1 cellular context compared by ENCODE assay signal in the genomic region with DNA sequence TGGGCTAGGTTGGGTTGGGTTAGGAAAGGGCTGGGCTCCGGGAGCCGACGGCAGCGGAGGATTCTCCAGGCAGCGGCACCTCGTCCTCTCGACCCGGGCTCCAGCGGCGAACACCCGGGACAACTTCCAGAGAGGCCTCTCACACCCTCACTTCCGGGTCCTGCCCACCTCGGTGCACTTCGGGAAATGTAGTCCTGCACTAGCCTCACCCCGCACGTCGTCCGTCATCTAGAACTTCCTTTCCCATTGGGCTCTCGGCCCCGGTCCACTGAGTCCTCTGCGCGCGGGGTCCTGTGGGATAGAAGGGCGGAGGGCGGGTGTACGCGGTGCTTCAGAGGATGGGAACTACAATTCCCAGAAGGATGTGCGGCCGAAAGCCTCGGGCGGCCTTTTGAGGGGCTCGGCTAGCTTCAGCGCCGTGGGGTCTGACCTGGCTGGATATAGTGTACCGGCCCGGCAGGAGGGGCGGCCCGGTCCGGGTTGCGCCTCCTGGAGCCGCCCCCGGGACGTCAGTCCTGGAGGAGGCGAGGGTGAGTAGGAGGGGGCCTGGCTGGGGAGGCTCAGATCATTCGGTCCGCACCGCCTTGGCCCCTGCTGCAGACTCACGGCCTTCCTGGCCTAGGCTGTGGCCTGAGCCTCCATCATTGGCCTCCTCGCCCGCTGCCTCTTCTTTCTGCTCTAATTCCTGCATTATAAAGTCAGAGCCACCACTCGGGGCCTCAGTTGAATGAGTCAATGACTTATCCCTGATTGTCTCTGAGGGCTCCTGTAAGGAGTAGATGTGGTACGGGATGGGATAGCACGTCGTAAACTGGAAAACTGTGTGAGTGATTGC.
TF ChIP-seq lines count a peak whose summit lies in the region.

A gene (minus strand): TSS at position 114 of the 835 bp plus-strand sequence. CDS start 160 bp downstream, outside the sequence.
A gene with protein sequence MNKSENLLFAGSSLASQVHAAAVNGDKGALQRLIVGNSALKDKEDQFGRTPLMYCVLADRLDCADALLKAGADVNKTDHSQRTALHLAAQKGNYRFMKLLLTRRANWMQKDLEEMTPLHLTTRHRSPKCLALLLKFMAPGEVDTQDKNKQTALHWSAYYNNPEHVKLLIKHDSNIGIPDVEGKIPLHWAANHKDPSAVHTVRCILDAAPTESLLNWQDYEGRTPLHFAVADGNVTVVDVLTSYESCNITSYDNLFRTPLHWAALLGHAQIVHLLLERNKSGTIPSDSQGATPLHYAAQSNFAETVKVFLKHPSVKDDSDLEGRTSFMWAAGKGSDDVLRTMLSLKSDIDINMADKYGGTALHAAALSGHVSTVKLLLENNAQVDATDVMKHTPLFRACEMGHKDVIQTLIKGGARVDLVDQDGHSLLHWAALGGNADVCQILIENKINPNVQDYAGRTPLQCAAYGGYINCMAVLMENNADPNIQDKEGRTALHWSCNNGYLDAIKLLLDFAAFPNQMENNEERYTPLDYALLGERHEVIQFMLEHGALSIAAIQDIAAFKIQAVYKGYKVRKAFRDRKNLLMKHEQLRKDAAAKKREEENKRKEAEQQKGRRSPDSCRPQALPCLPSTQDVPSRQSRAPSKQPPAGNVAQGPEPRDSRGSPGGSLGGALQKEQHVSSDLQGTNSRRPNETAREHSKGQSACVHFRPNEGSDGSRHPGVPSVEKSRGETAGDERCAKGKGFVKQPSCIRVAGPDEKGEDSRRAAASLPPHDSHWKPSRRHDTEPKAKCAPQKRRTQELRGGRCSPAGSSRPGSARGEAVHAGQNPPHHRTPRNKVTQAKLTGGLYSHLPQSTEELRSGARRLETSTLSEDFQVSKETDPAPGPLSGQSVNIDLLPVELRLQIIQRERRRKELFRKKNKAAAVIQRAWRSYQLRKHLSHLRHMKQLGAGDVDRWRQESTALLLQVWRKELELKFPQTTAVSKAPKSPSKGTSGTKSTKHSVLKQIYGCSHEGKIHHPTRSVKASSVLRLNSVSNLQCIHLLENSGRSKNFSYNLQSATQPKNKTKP (plus strand): TSS at position 357 of the 835 bp plus-strand sequence. CDS start 5,279 bp downstream, outside the sequence.

TF ChIP-seq in HepG2, 621 proteins besides CTCF, POLR2A, EP300 and RAD21 (continued from another document and continues in another):
- TF ChIP-seq, protein P1, sequence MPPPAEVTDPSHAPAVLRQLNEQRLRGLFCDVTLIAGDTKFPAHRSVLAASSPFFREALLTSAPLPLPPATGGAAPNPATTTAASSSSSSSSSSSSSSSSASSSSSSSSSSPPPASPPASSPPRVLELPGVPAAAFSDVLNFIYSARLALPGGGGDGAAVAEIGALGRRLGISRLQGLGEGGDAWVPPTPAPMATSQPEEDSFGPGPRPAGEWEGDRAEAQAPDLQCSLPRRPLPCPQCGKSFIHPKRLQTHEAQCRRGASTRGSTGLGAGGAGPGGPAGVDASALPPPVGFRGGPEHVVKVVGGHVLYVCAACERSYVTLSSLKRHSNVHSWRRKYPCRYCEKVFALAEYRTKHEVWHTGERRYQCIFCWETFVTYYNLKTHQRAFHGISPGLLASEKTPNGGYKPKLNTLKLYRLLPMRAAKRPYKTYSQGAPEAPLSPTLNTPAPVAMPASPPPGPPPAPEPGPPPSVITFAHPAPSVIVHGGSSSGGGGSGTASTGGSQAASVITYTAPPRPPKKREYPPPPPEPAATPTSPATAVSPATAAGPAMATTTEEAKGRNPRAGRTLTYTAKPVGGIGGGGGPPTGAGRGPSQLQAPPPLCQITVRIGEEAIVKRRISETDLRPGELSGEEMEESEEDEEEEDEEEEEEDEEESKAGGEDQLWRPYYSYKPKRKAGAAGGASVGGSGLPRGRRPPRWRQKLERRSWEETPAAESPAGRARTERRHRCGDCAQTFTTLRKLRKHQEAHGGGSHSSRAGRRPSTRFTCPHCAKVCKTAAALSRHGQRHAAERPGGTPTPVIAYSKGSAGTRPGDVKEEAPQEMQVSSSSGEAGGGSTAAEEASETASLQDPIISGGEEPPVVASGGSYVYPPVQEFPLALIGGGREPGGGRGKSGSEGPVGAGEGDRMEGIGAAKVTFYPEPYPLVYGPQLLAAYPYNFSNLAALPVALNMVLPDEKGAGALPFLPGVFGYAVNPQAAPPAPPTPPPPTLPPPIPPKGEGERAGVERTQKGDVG (CRISPR knock-in tag; IDR thresholded peaks at IDR 0.05; ENCODE audit: borderline replicate concordance), result no peak
- TF ChIP-seq MYC (CRISPR knock-in tag; IDR thresholded peaks at IDR 0.05; ENCODE audit: borderline replicate concordance) (0 out of 2 replicates have a peak, but pooled peaks have one; percentile 24), ZNF724P (CRISPR knock-in tag; IDR thresholded peaks at IDR 0.05; ENCODE audit: borderline replicate concordance) (no peak), SALL1 (CRISPR knock-in tag; IDR thresholded peaks at IDR 0.05) (no peak; the same call in 1 of the 2 replicates), TOE1 (CRISPR knock-in tag; IDR thresholded peaks at IDR 0.05) (no peak), ZFP90 (CRISPR knock-in tag; IDR thresholded peaks at IDR 0.05; ENCODE audit: borderline replicate concordance) (no peak; the same call in 1 of the 2 replicates), MBD4 (IDR thresholded peaks at IDR 0.05; ENCODE audit: borderline replicate concordance, low read length) (no peak), SRSF1 (optimal IDR thresholded peaks at IDR 0.05; ENCODE audit: low read depth, low read length) (peak; percentile 96), ZNF292 (CRISPR knock-in tag; IDR thresholded peaks at IDR 0.05; ENCODE audit: borderline replicate concordance, low read depth) (peak; percentile 43; the same call in 1 of the 2 replicates), NKX3-1 (CRISPR knock-in tag; IDR thresholded peaks at IDR 0.05) (no peak), MATR3 (CRISPR knock-in tag; IDR thresholded peaks at IDR 0.05) (no peak), CBX5 (CRISPR knock-in tag; IDR thresholded peaks at IDR 0.05; ENCODE audit: borderline replicate concordance) (0 out of 2 replicates have a peak, but pooled peaks have one; percentile 34), ZNF263 (CRISPR knock-in tag; IDR thresholded peaks at IDR 0.05) (peak; percentile 36; the same call in 1 of the 2 replicates), ZNF382 (CRISPR knock-in tag; IDR thresholded peaks at IDR 0.05; ENCODE audit: borderline replicate concordance) (no peak), ZMYM2 (CRISPR knock-in tag; IDR thresholded peaks at IDR 0.05) (no peak), ZNF205 (CRISPR knock-in tag; IDR thresholded peaks at IDR 0.05) (peak; percentile 36; the same call in 1 of the 2 replicates), HIVEP1 (CRISPR knock-in tag; IDR thresholded peaks at IDR 0.05) (0 out of 2 replicates have a peak, but pooled peaks have one; percentile 43), KDM1A (CRISPR knock-in tag; IDR thresholded peaks at IDR 0.05) (no peak; the same call in 1 of the 2 replicates), ZNF589 (CRISPR knock-in tag; conservative IDR thresholded peaks at IDR 0.05) (no peak), HMG20B (CRISPR knock-in tag; conservative IDR thresholded peaks at IDR 0.05) (no peak), PHF21A (CRISPR knock-in tag; IDR thresholded peaks at IDR 0.05) (peak; percentile 46), KLF9 (CRISPR knock-in tag; IDR thresholded peaks at IDR 0.05; ENCODE audit: low read depth) (no peak), RXRA (CRISPR knock-in tag; IDR thresholded peaks at IDR 0.05) (peak; percentile 64), ETV5 (CRISPR knock-in tag; IDR thresholded peaks at IDR 0.05; ENCODE audit: borderline replicate concordance) (0 out of 2 replicates have a peak, but pooled peaks have one; percentile 20), ZNF577 (CRISPR knock-in tag; IDR thresholded peaks at IDR 0.05; ENCODE audit: borderline replicate concordance, low read depth) (peak; percentile 36; the same call in 1 of the 2 replicates), ZNF20 (CRISPR knock-in tag; IDR thresholded peaks at IDR 0.05) (peak; percentile 53; the same call in 1 of the 2 replicates), ZNF792 (CRISPR knock-in tag; IDR thresholded peaks at IDR 0.05) (no peak; the same call in 1 of the 2 replicates), ZNF326 (CRISPR knock-in tag; IDR thresholded peaks at IDR 0.05; ENCODE audit: borderline replicate concordance) (no peak), ZSCAN9 (CRISPR knock-in tag; IDR thresholded peaks at IDR 0.05; ENCODE audit: borderline replicate concordance) (0 out of 2 replicates have a peak, but pooled peaks have one; percentile 31), ZSCAN20 (CRISPR knock-in tag; IDR thresholded peaks at IDR 0.05; ENCODE audit: borderline replicate concordance) (no peak)
- TF ChIP-seq, protein P2, sequence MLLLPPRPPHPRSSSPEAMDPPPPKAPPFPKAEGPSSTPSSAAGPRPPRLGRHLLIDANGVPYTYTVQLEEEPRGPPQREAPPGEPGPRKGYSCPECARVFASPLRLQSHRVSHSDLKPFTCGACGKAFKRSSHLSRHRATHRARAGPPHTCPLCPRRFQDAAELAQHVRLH (CRISPR knock-in tag; IDR thresholded peaks at IDR 0.05; ENCODE audit: borderline replicate concordance, low read depth), result peak; percentile 6; the same call in 1 of the 2 replicates
- TF ChIP-seq, protein P3, sequence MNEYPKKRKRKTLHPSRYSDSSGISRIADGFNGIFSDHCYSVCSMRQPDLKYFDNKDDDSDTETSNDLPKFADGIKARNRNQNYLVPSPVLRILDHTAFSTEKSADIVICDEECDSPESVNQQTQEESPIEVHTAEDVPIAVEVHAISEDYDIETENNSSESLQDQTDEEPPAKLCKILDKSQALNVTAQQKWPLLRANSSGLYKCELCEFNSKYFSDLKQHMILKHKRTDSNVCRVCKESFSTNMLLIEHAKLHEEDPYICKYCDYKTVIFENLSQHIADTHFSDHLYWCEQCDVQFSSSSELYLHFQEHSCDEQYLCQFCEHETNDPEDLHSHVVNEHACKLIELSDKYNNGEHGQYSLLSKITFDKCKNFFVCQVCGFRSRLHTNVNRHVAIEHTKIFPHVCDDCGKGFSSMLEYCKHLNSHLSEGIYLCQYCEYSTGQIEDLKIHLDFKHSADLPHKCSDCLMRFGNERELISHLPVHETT (CRISPR knock-in tag; conservative IDR thresholded peaks at IDR 0.05), result no peak; the same call in 1 of the 2 replicates
- TF ChIP-seq, protein P4, sequence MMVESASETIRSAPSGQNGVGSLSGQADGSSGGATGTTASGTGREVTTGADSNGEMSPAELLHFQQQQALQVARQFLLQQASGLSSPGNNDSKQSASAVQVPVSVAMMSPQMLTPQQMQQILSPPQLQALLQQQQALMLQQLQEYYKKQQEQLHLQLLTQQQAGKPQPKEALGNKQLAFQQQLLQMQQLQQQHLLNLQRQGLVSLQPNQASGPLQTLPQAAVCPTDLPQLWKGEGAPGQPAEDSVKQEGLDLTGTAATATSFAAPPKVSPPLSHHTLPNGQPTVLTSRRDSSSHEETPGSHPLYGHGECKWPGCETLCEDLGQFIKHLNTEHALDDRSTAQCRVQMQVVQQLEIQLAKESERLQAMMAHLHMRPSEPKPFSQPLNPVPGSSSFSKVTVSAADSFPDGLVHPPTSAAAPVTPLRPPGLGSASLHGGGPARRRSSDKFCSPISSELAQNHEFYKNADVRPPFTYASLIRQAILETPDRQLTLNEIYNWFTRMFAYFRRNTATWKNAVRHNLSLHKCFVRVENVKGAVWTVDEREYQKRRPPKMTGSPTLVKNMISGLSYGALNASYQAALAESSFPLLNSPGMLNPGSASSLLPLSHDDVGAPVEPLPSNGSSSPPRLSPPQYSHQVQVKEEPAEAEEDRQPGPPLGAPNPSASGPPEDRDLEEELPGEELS (CRISPR knock-in tag; IDR thresholded peaks at IDR 0.05), result no peak
- TF ChIP-seq, protein P5, sequence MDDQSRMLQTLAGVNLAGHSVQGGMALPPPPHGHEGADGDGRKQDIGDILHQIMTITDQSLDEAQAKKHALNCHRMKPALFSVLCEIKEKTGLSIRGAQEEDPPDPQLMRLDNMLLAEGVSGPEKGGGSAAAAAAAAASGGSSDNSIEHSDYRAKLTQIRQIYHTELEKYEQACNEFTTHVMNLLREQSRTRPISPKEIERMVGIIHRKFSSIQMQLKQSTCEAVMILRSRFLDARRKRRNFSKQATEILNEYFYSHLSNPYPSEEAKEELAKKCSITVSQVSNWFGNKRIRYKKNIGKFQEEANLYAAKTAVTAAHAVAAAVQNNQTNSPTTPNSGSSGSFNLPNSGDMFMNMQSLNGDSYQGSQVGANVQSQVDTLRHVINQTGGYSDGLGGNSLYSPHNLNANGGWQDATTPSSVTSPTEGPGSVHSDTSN (CRISPR knock-in tag; IDR thresholded peaks at IDR 0.05; ENCODE audit: borderline replicate concordance), result no peak
- TF ChIP-seq, protein P6, sequence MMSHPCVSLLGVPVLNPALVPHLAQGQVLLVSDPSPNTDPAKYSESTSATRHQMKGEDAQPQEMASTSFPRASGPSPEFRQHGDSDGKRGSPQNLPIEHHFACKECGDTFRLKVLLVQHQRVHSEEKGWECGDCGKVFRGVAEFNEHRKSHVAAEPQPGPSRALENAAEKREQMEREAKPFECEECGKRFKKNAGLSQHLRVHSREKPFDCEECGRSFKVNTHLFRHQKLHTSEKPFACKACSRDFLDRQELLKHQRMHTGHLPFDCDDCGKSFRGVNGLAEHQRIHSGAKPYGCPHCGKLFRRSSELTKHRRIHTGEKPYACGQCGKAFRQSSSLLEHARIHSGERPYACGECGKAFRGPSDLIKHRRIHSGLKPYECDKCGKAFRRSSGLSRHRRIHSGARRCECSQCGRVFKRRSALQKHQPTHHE (CRISPR knock-in tag; IDR thresholded peaks at IDR 0.05; ENCODE audit: borderline replicate concordance), result peak; percentile 19; the same call in 1 of the 2 replicates
- TF ChIP-seq, protein P7, sequence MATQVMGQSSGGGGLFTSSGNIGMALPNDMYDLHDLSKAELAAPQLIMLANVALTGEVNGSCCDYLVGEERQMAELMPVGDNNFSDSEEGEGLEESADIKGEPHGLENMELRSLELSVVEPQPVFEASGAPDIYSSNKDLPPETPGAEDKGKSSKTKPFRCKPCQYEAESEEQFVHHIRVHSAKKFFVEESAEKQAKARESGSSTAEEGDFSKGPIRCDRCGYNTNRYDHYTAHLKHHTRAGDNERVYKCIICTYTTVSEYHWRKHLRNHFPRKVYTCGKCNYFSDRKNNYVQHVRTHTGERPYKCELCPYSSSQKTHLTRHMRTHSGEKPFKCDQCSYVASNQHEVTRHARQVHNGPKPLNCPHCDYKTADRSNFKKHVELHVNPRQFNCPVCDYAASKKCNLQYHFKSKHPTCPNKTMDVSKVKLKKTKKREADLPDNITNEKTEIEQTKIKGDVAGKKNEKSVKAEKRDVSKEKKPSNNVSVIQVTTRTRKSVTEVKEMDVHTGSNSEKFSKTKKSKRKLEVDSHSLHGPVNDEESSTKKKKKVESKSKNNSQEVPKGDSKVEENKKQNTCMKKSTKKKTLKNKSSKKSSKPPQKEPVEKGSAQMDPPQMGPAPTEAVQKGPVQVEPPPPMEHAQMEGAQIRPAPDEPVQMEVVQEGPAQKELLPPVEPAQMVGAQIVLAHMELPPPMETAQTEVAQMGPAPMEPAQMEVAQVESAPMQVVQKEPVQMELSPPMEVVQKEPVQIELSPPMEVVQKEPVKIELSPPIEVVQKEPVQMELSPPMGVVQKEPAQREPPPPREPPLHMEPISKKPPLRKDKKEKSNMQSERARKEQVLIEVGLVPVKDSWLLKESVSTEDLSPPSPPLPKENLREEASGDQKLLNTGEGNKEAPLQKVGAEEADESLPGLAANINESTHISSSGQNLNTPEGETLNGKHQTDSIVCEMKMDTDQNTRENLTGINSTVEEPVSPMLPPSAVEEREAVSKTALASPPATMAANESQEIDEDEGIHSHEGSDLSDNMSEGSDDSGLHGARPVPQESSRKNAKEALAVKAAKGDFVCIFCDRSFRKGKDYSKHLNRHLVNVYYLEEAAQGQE (IDR thresholded peaks at IDR 0.05; ENCODE audit: borderline replicate concordance in 1 of 2, low read depth in 1 of 2, low read length in 2 of 2), result no peak
